In genomic region chr9:129402931-129403742, GRCh38 we compare ENCODE assay signal across 1 cellular context.
TF ChIP-seq lines count a peak whose summit lies in the region.

No MANE protein-coding gene starts in this region.

TF ChIP-seq in H1, 55 proteins besides CTCF, POLR2A, EP300 and RAD21:
- no peak for TF ChIP-seq BRCA1 (IDR thresholded peaks at IDR 0.05; ENCODE audit: low read depth, low read length)
